16 cellular contexts compared by ENCODE assay signal in genomic region chr7:37524807-37525206, GRCh38.
DNase-seq lines count a peak whose midpoint lies in the region; TF ChIP-seq lines count a peak whose summit lies in the region.
"Had no signal": no experiment of that assay in that cellular context is flagged by ENCODE, and none has a peak within 500 bp of the region (broad histone marks: within the 10 kb centered on the region; RNA-seq: fewer than 3 reads in every experiment).

No MANE protein-coding gene starts in this region.

- no peak overlapping the region for H4K91ac ChIP-seq in neuronal stem cell (ENCODE audit: low read depth, low read length, poor library complexity)

- intact Hi-C loops in breast epithelium (cut with DNase I; ENCODE audit: low total_unique reads), result no loop called here

- H3K36me3 ChIP-seq in neuronal stem cell (replicated peaks in 1 of 2; ENCODE audit: control insufficient read depth in 2 of 2, insufficient read depth in 2 of 2, low read length in 2 of 2) (no peaks in the 10 kb centered on the region), breast epithelium (no peaks in the 10 kb centered on the region)
- H3K36me3 ChIP-seq: BE2C, HAP-1 had no signal

- H2BK120ac ChIP-seq in neuronal stem cell (ENCODE audit: low read depth, low read length), result no peak overlapping the region

- H3K18ac ChIP-seq in neuronal stem cell (ENCODE audit: low read length), result no peak overlapping the region

- peak; percentile 14 for DNase-seq in DMS 273 (lab: John Stamatoyannopoulos, UW; ENCODE audit: unreplicated experiment)
- no peak for DNase-seq in DMS 273 treated with DMSO at 0.1 percent for 48 hours (lab: John Stamatoyannopoulos, UW)
- DNase-seq in neuronal stem cell (ENCODE audit: low spot score), result no peak
- DNase-seq in SW 1271 (lab: John Stamatoyannopoulos, UW), result no peak
- DNase-seq in breast epithelium (ENCODE audit: low spot score in 2 of 2), result no peak
- DNase-seq: BE2C; Caco-2; CD4-positive, alpha-beta memory T cell; DMS53; DMS79 treated with DMSO at 0.1 percent for 48 hours; GF-D8; GOT3; HFFc6 had no signal

- no peak overlapping the region for H3K4ac ChIP-seq in neuronal stem cell (ENCODE audit: low read length)

- H2BK12ac ChIP-seq in neuronal stem cell (ENCODE audit: low read length), result no peak overlapping the region

- H3K27me3 ChIP-seq in neuronal stem cell (ENCODE audit: control insufficient read depth in 3 of 3, insufficient read depth in 3 of 3, low read depth in 1 of 3, low read length in 3 of 3) (no peaks in the 10 kb centered on the region), breast epithelium (no peaks in the 10 kb centered on the region)
- H3K27me3 ChIP-seq: BE2C had no signal

- H3K4me3 ChIP-seq in neuronal stem cell (ENCODE audit: low read length in 2 of 2) (no peak overlapping the region), breast epithelium (no peak overlapping the region)
- H3K4me3 ChIP-seq: HAP-1 had no signal

- H3K14ac ChIP-seq in neuronal stem cell (ENCODE audit: low read length), result no peak overlapping the region

- H3K9me3 ChIP-seq in neuronal stem cell (replicated peaks in 1 of 2; ENCODE audit: control insufficient read depth in 2 of 2, insufficient read depth in 1 of 2, low read depth in 1 of 2, low read length in 2 of 2), result no peaks in the 10 kb centered on the region
- H3K9me3 ChIP-seq in breast epithelium, result no peaks in the 10 kb centered on the region
- H3K9me3 ChIP-seq: BE2C, Caco-2, HAP-1 had no signal

- no CpG with 5 or more reads among the region's 2 CpGs for WGBS in neuronal stem cell (ENCODE audit: extremely low coverage in 2 of 2, insufficient read length in 2 of 2, insufficient replicate concordance in 1 of 2), 2 donors

- no peak overlapping the region for H3K9ac ChIP-seq in neuronal stem cell (ENCODE audit: low read depth, low read length, poor library complexity)

- no peak for TF ChIP-seq POLR2A in breast epithelium (IDR thresholded peaks at IDR 0.05)

- no peak overlapping the region for H2BK15ac ChIP-seq in neuronal stem cell (ENCODE audit: low read length)

- H3K4me1 ChIP-seq in neuronal stem cell (ENCODE audit: control insufficient read depth in 2 of 2, insufficient read depth in 1 of 2, low read depth in 1 of 2, low read length in 2 of 2), result no peaks in the 10 kb centered on the region
- H3K4me1 ChIP-seq in breast epithelium, result no peaks in the 10 kb centered on the region
- H3K4me1 ChIP-seq: BE2C, Caco-2, HAP-1 had no signal

- H3K27ac ChIP-seq in VCaP, result peak overlapping the region; percentile 48
- no peak overlapping the region for H3K27ac ChIP-seq in neuronal stem cell (replicated peaks; ENCODE audit: low read length)
- H3K27ac ChIP-seq in breast epithelium, result no peak overlapping the region
- H3K27ac ChIP-seq: 22Rv1 had no signal

- TF ChIP-seq CTCF in VCaP (conservative IDR thresholded peaks at IDR 0.05) (no peak), breast epithelium (IDR thresholded peaks at IDR 0.05) (no peak)

- H2AFZ ChIP-seq in neuronal stem cell (ENCODE audit: low read length), result peak overlapping the region; percentile 59

- H2BK5ac ChIP-seq in neuronal stem cell (ENCODE audit: low read length), result no peak overlapping the region

- no peaks in the 10 kb centered on the region for H3K79me1 ChIP-seq in neuronal stem cell (ENCODE audit: low read depth, low read length)

- no peak overlapping the region for H3K4me2 ChIP-seq in neuronal stem cell (ENCODE audit: insufficient read depth, low read length, poor library complexity, severe bottlenecking)

- H3K23ac ChIP-seq in neuronal stem cell (ENCODE audit: low read depth, low read length, poor library complexity), result no peak overlapping the region

- no peak overlapping the region for H4K8ac ChIP-seq in neuronal stem cell (ENCODE audit: low read depth, low read length)

- no peak overlapping the region for H2AK5ac ChIP-seq in neuronal stem cell (ENCODE audit: low read depth, low read length)
